Comparison of ENCODE assay signal across 9 cellular contexts in the genomic region with DNA sequence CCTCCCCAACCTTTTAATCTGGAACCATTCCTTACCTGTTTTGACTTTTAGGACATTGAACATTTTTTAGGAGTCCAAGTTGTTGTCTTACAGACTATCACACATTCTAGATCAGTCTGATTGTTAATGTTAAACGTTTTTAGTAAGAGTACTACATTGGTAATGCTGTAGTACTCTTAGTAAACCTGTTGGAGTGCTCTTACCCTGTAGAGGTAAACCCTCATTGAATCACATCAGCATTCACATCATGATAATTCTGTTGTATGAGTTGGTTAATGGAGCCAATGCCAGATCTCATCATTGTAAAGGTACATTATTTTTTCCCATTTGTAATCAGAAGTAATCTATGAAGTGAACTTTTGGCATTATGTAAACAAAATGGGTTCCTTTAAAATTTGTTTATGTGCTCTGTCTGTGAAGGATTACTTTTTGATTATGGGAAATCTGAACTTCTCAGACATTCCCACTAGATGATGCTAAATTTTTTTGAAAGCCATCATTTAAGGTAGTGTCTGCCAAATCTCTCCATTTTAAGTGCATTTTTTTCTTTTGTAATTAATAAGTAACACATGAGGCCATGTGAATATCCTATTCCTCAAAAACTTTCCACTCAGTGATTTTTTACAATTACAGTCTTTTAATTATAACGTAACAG. TPM values are rescaled to one million over a fixed set of nuclear protein-coding genes. Genes with fewer than 3 reads are reported as not detected.
DNase-seq lines count a peak whose midpoint lies in the region; ATAC-seq and TF ChIP-seq lines count a peak whose summit lies in the region.
"Had no signal": no experiment of that assay in that cellular context is flagged by ENCODE, and none has a peak within 500 bp of the region (broad histone marks: within the 10 kb centered on the region; RNA-seq: fewer than 3 reads in every experiment).

No MANE protein-coding gene starts in this region.

- H3K4me3 Mint-ChIP-seq in T-helper 17 cell, result no peak overlapping the region

- TF ChIP-seq EP300 in Ishikawa (IDR thresholded peaks at IDR 0.05; ENCODE audit: borderline replicate concordance), result no peak

- H3K9me3 ChIP-seq in T-helper 17 cell (ENCODE audit: control insufficient read depth, low read length, poor library complexity, severe bottlenecking), result no peaks in the 10 kb centered on the region
- H3K9me3 ChIP-seq: BLaER1 had no signal

- no peak overlapping the region for H3K27ac Mint-ChIP-seq in T-helper 17 cell

- TF ChIP-seq RAD21 in Ishikawa (IDR thresholded peaks at IDR 0.05; ENCODE audit: low read depth), result peak; percentile 75

- H3K27me3 Mint-ChIP-seq in T-helper 17 cell, result no peaks in the 10 kb centered on the region

- peaks cover 9% of the 10 kb centered on the region for H3K36me3 Mint-ChIP-seq in T-helper 17 cell (ENCODE audit: low read depth)

- DNase-seq in NCI-H1436 (lab: John Stamatoyannopoulos, UW) (peak; percentile 0), NCI-H1436 treated with DMSO at 0.1 percent for 48 hours (lab: John Stamatoyannopoulos, UW) (no peak), T-helper 17 cell (no peak), hepatic stellate cell (ENCODE audit: low spot score) (peak; percentile 31), NCI-H187 (lab: John Stamatoyannopoulos, UW) (no peak), UCSD-AML1 (lab: John Stamatoyannopoulos, UW; ENCODE audit: unreplicated experiment) (no peak)

- ATAC-seq in GM21619 (IDR thresholded peaks at IDR 0.05; ENCODE audit: unreplicated experiment) (peak; percentile 82), T-helper 17 cell (peak; percentile 93)

- peaks cover 16% of the 10 kb centered on the region for H3K4me1 Mint-ChIP-seq in T-helper 17 cell

TF ChIP-seq in Ishikawa, 13 proteins besides CTCF, POLR2A, EP300 and RAD21:
- TF ChIP-seq TEAD4 (IDR thresholded peaks at IDR 0.05) (no peak), NFIC (IDR thresholded peaks at IDR 0.05) (no peak), EGR1 (IDR thresholded peaks at IDR 0.05) (no peak), TAF1 (IDR thresholded peaks at IDR 0.05; ENCODE audit: low read depth) (no peak), TCF12 (IDR thresholded peaks at IDR 0.05; ENCODE audit: low read depth) (no peak), YY1 (IDR thresholded peaks at IDR 0.05; ENCODE audit: low read depth) (no peak), FOXM1 (IDR thresholded peaks at IDR 0.05; ENCODE audit: borderline replicate concordance, low read depth) (no peak), CREB1 (IDR thresholded peaks at IDR 0.05; ENCODE audit: low read depth) (no peak)
- TF ChIP-seq, protein P1, sequence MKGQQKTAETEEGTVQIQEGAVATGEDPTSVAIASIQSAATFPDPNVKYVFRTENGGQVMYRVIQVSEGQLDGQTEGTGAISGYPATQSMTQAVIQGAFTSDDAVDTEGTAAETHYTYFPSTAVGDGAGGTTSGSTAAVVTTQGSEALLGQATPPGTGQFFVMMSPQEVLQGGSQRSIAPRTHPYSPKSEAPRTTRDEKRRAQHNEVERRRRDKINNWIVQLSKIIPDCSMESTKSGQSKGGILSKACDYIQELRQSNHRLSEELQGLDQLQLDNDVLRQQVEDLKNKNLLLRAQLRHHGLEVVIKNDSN (IDR thresholded peaks at IDR 0.05), result no peak
- TF ChIP-seq, protein P2, sequence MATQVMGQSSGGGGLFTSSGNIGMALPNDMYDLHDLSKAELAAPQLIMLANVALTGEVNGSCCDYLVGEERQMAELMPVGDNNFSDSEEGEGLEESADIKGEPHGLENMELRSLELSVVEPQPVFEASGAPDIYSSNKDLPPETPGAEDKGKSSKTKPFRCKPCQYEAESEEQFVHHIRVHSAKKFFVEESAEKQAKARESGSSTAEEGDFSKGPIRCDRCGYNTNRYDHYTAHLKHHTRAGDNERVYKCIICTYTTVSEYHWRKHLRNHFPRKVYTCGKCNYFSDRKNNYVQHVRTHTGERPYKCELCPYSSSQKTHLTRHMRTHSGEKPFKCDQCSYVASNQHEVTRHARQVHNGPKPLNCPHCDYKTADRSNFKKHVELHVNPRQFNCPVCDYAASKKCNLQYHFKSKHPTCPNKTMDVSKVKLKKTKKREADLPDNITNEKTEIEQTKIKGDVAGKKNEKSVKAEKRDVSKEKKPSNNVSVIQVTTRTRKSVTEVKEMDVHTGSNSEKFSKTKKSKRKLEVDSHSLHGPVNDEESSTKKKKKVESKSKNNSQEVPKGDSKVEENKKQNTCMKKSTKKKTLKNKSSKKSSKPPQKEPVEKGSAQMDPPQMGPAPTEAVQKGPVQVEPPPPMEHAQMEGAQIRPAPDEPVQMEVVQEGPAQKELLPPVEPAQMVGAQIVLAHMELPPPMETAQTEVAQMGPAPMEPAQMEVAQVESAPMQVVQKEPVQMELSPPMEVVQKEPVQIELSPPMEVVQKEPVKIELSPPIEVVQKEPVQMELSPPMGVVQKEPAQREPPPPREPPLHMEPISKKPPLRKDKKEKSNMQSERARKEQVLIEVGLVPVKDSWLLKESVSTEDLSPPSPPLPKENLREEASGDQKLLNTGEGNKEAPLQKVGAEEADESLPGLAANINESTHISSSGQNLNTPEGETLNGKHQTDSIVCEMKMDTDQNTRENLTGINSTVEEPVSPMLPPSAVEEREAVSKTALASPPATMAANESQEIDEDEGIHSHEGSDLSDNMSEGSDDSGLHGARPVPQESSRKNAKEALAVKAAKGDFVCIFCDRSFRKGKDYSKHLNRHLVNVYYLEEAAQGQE (IDR thresholded peaks at IDR 0.05; ENCODE audit: low read depth), result no peak
TF ChIP-seq in Ishikawa: peak in this region for 0.

RNA-seq across cellular contexts. Expression of a gene that starts 55.2 kb away (rescaled TPM):
- 10 to 100 TPM; 21.5 to 23.0 TPM for total RNA-seq in T-helper 17 cell

Comparison
In these comparisons a context has a peak if more than half of its experiments do, and no peak if none do; other contexts are left out.
1. DNase-seq: peak in NCI-H1436 (single experiment) and hepatic stellate cell (single experiment); none in NCI-H1436 treated with DMSO at 0.1 percent for 48 hours (single experiment), T-helper 17 cell (0 of 3), NCI-H187 (0 of 2) and UCSD-AML1 (single experiment).